1 cellular context compared by ENCODE assay signal in genomic region chr6:146857180-146857959, GRCh38.
TF ChIP-seq lines count a peak whose summit lies in the region.

No MANE protein-coding gene starts in this region.

TF ChIP-seq in HepG2, 621 proteins besides CTCF, POLR2A, EP300 and RAD21 (continued from another document and continues in another):
- peak; percentile 95 for TF ChIP-seq ZBTB4 (CRISPR knock-in tag; IDR thresholded peaks at IDR 0.05; ENCODE audit: borderline replicate concordance)
- no peak for TF ChIP-seq NFE2L2 (IDR thresholded peaks at IDR 0.05; ENCODE audit: low read length)
- no peak for TF ChIP-seq GTF3A (CRISPR knock-in tag; conservative IDR thresholded peaks at IDR 0.05)
- TF ChIP-seq TGIF2 (CRISPR knock-in tag; IDR thresholded peaks at IDR 0.05), result 0 out of 2 replicates have a peak, but pooled peaks have one; percentile 31
- TF ChIP-seq AKAP8 (CRISPR knock-in tag; IDR thresholded peaks at IDR 0.05), result no peak
- TF ChIP-seq ZNF687 (CRISPR knock-in tag; IDR thresholded peaks at IDR 0.05), result peak; percentile 77
- no peak for TF ChIP-seq REL (CRISPR knock-in tag; conservative IDR thresholded peaks at IDR 0.05)
- TF ChIP-seq HOXA5 (CRISPR knock-in tag; IDR thresholded peaks at IDR 0.05), result 0 out of 2 replicates have a peak, but pooled peaks have one; percentile 50
- TF ChIP-seq ZNF878 (CRISPR knock-in tag; IDR thresholded peaks at IDR 0.05), result peak; percentile 57
- 0 out of 2 replicates have a peak, but pooled peaks have one; percentile 43 for TF ChIP-seq ZNF235 (CRISPR knock-in tag; IDR thresholded peaks at IDR 0.05; ENCODE audit: borderline replicate concordance)
- no peak for TF ChIP-seq RFXAP (CRISPR knock-in tag; IDR thresholded peaks at IDR 0.05; ENCODE audit: borderline replicate concordance)
- TF ChIP-seq ZIK1 (CRISPR knock-in tag; IDR thresholded peaks at IDR 0.05; ENCODE audit: borderline replicate concordance, low read depth), result 0 out of 2 replicates have a peak, but pooled peaks have one; percentile 65
- 0 out of 2 replicates have a peak, but pooled peaks have one; percentile 54 for TF ChIP-seq TOPORS (CRISPR knock-in tag; IDR thresholded peaks at IDR 0.05)
- no peak for TF ChIP-seq AFF4 (CRISPR knock-in tag; IDR thresholded peaks at IDR 0.05)
- TF ChIP-seq ZFP36 (IDR thresholded peaks at IDR 0.05; ENCODE audit: borderline replicate concordance, low read depth, low read length, partially characterized antibody), result peak; percentile 16
- no peak for TF ChIP-seq ZNF652 (CRISPR knock-in tag; IDR thresholded peaks at IDR 0.05; ENCODE audit: borderline replicate concordance, low read depth)
- TF ChIP-seq U2AF2 (IDR thresholded peaks at IDR 0.05; ENCODE audit: low read depth, low read length), result no peak
- peak; percentile 97 for TF ChIP-seq ZNF121 (CRISPR knock-in tag; IDR thresholded peaks at IDR 0.05)
- peak; percentile 73; the same call in 1 of the 2 replicates for TF ChIP-seq MIER3 (CRISPR knock-in tag; IDR thresholded peaks at IDR 0.05; ENCODE audit: borderline replicate concordance)
- TF ChIP-seq HNRNPK (IDR thresholded peaks at IDR 0.05; ENCODE audit: low read depth, low read length, poor library complexity, severe bottlenecking), result no peak
- no peak for TF ChIP-seq ZNF841 (CRISPR knock-in tag; IDR thresholded peaks at IDR 0.05; ENCODE audit: borderline replicate concordance)
- peak; percentile 72 for TF ChIP-seq YY1 (IDR thresholded peaks at IDR 0.05; ENCODE audit: insufficient read depth, insufficient replicate concordance, low read depth, low read length)
- peak; percentile 87 for TF ChIP-seq ARID5B (CRISPR knock-in tag; IDR thresholded peaks at IDR 0.05)
- TF ChIP-seq MAFF (IDR thresholded peaks at IDR 0.05; ENCODE audit: low read depth, low read length), result peak; percentile 45
- no peak for TF ChIP-seq JUN (CRISPR knock-in tag; IDR thresholded peaks at IDR 0.05)
- no peak; the same call in 1 of the 2 replicates for TF ChIP-seq THAP8 (CRISPR knock-in tag; IDR thresholded peaks at IDR 0.05; ENCODE audit: borderline replicate concordance)
- TF ChIP-seq ZNF292 (CRISPR knock-in tag; IDR thresholded peaks at IDR 0.05; ENCODE audit: borderline replicate concordance, low read depth), result 0 out of 2 replicates have a peak, but pooled peaks have one; percentile 56
- peak; percentile 60 for TF ChIP-seq HDAC2 (CRISPR knock-in tag; IDR thresholded peaks at IDR 0.05)
- TF ChIP-seq E2F1 (CRISPR knock-in tag; IDR thresholded peaks at IDR 0.05), result peak; percentile 51
- TF ChIP-seq MXI1 (IDR thresholded peaks at IDR 0.05; ENCODE audit: borderline replicate concordance, low read depth, low read length), result 0 out of 3 replicates have a peak, but pooled peaks have one; percentile 38
- peak; percentile 34; the same call in 1 of the 2 replicates for TF ChIP-seq MAX (IDR thresholded peaks at IDR 0.05)
- 0 out of 2 replicates have a peak, but pooled peaks have one; percentile 61 for TF ChIP-seq BRF2 (CRISPR knock-in tag; IDR thresholded peaks at IDR 0.05)
- peak; percentile 69; the same call in 1 of the 2 replicates for TF ChIP-seq ZNF276 (CRISPR knock-in tag; IDR thresholded peaks at IDR 0.05; ENCODE audit: low read depth)
- TF ChIP-seq RARA (CRISPR knock-in tag; IDR thresholded peaks at IDR 0.05), result peak; percentile 51; the same call in 1 of the 2 replicates
- TF ChIP-seq CEBPB (IDR thresholded peaks at IDR 0.05; ENCODE audit: borderline replicate concordance, low read depth, low read length), result peak; percentile 99
- no peak for TF ChIP-seq ZNF496 (CRISPR knock-in tag; IDR thresholded peaks at IDR 0.05; ENCODE audit: insufficient replicate concordance)
- peak; percentile 89; the same call in 1 of the 2 replicates for TF ChIP-seq TSC22D2 (CRISPR knock-in tag; IDR thresholded peaks at IDR 0.05; ENCODE audit: borderline replicate concordance)
- 0 out of 2 replicates have a peak, but pooled peaks have one; percentile 56 for TF ChIP-seq ZNF256 (CRISPR knock-in tag; conservative IDR thresholded peaks at IDR 0.05)
- peak; percentile 94; the same call in 1 of the 2 replicates for TF ChIP-seq ZNF619 (CRISPR knock-in tag; IDR thresholded peaks at IDR 0.05)
